In genomic region chr21:33127154-33127893, GRCh38 we compare ENCODE assay signal across 8 cellular contexts. TPM values are rescaled to one million over a fixed set of nuclear protein-coding genes. Genes with fewer than 3 reads are reported as not detected.
DNase-seq lines count a peak whose midpoint lies in the region; ATAC-seq, FAIRE-seq and TF ChIP-seq lines count a peak whose summit lies in the region.

No MANE protein-coding gene starts in this region.

- H3K9ac ChIP-seq in muscle layer of colon (ENCODE audit: low read length): no peak overlapping the region

- ATAC-seq in HG02642 (IDR thresholded peaks at IDR 0.05; ENCODE audit: poor library complexity, unreplicated experiment) (peak; percentile 74), esophagus mucosa (peak; percentile 65), HG02973 (IDR thresholded peaks at IDR 0.05; ENCODE audit: unreplicated experiment) (no peak)

- no peaks in the 10 kb centered on the region for H3K36me3 ChIP-seq in muscle layer of colon (ENCODE audit: insufficient read depth, low read length)

- H3K27me3 ChIP-seq in muscle layer of colon (ENCODE audit: control insufficient read depth in 1 of 2, insufficient read depth in 2 of 2, low read length in 2 of 2): peaks cover 0 to 16% of the 10 kb centered on the region in 2 donors

- TF ChIP-seq CTCF in D721Med (IDR thresholded peaks at IDR 0.05; ENCODE audit: insufficient read depth, missing control alignments): peak; percentile 75

- peak; percentile 55 for DNase-seq in D721Med (ENCODE audit: insufficient read length, low spot score)
- peak; percentile 77 for DNase-seq in NCI-H82 treated with DMSO at 0.1 percent for 48 hours (lab: John Stamatoyannopoulos, UW; ENCODE audit: unreplicated experiment)
- DNase-seq in activated T-cell treated with anti-CD3 and anti-CD28 coated beads for 24 hours (ENCODE audit: low read depth): peak; percentile 49
- DNase-seq in stimulated activated CD8-positive, alpha-beta memory T cell treated with anti-CD3 and anti-CD28 coated beads, Interleukin-4, amount 100 ng/mL, for 48 hours: peak; percentile 84

- no peaks in the 10 kb centered on the region for H3K4me1 ChIP-seq in muscle layer of colon (ENCODE audit: insufficient read depth, low read length)

- H3K4me3 ChIP-seq in muscle layer of colon (ENCODE audit: low read depth in 1 of 2, low read length in 2 of 2): peak overlapping the region; percentile 20 to 28

- FAIRE-seq in D721Med (lab: Jason Lieb, UNC): no peak

- no peak overlapping the region for H3K27ac ChIP-seq in muscle layer of colon (ENCODE audit: low read depth, low read length)

- no peaks in the 10 kb centered on the region for H3K9me3 ChIP-seq in muscle layer of colon (ENCODE audit: low read length)

RNA-seq across cellular contexts. Expression of gene OLIG1, which starts 57.4 kb away (rescaled TPM):
- total RNA-seq in esophagus mucosa: not detected
